In genomic region chrX:84099120-84099519, GRCh38 we compare ENCODE assay signal across 30 cellular contexts.
"Had no signal": no experiment of that assay in that cellular context is flagged by ENCODE, and none has a peak within 500 bp of the region (broad histone marks: within the 10 kb centered on the region; RNA-seq: fewer than 3 reads in every experiment).

No MANE protein-coding gene starts in this region.

- ATAC-seq: activated CD8-positive, alpha-beta T cell treated with anti-CD3 and anti-CD28 coated beads for 36 hours; activated naive CD4-positive, alpha-beta T cell treated with anti-CD3 and anti-CD28 coated beads, Interleukin-2, amount 50 U/mL, for 72 hours; activated T-cell treated with anti-CD3 and anti-CD28 coated beads, Interleukin-2, amount 50 U/mL, for 4 hours; activated T-cell treated with anti-CD3 and anti-CD28 coated beads, Interleukin-2, amount 50 U/mL, for 72 hours; activated T-helper 17 cell treated with anti-CD3 and anti-CD28 coated beads, Interleukin-2, amount 50 U/mL, for 72 hours; body of pancreas had no signal

- H3K36me3 ChIP-seq: adrenal gland, brain microvascular endothelial cell, breast epithelium had no signal

- H3K9me3 ChIP-seq: adrenal gland, body of pancreas, breast epithelium had no signal

- H3K4me1 ChIP-seq: adrenal gland, body of pancreas, breast epithelium had no signal

- DNase-seq: activated B cell treated with CpG ODN at 0.5 μM for 24 hours; activated CD4-positive, alpha-beta memory T cell treated with anti-CD3 and anti-CD28 coated beads for 36 hours; activated CD4-positive, alpha-beta T cell treated with anti-CD3 and anti-CD28 coated beads for 4 hours; activated CD4-positive, alpha-beta T cell treated with anti-CD3 and anti-CD28 coated beads, Interleukin-2, amount 10 ng/mL, durations not matched to agents 24 days and 14 days; activated CD4-positive, alpha-beta T cell treated with anti-CD3 and anti-CD28 coated beads, Interleukin-2, amount 50 U/mL, for 1 hour; activated CD4-positive, alpha-beta T cell treated with anti-CD3 and anti-CD28 coated beads, Interleukin-2, amount 50 U/mL, for 4 hours; activated CD4-positive, CD25-positive, alpha-beta regulatory T cell treated with anti-CD3 and anti-CD28 coated beads, Interleukin-2, amount 50 U/mL, for 72 hours; activated CD8-positive, alpha-beta memory T cell treated with anti-CD3 and anti-CD28 coated beads, Interleukin-2, amount 50 U/mL, for 4 hours; activated CD8-positive, alpha-beta T cell treated with anti-CD3 and anti-CD28 coated beads for 36 hours; activated effector memory CD4-positive, alpha-beta T cell treated with anti-CD3 and anti-CD28 coated beads, Interleukin-2, amount 50 U/mL, for 16 hours; activated gamma-delta T cell treated with Interleukin-2 at 50 U/mL for 16 hours; activated naive CD4-positive, alpha-beta T cell; activated naive CD4-positive, alpha-beta T cell treated with anti-CD3 and anti-CD28 coated beads for 36 hours; activated naive CD4-positive, alpha-beta T cell treated with anti-CD3 and anti-CD28 coated beads, Interleukin-2, amount 50 U/mL, for 16 hours; activated naive CD8-positive, alpha-beta T cell treated with anti-CD3 and anti-CD28 coated beads for 36 hours; activated T-cell treated with anti-CD3 and anti-CD28 coated beads for 4 hours; activated T-cell treated with anti-CD3 and anti-CD28 coated beads, Interleukin-2, amount 50 U/mL, for 1 hour; activated T-cell treated with anti-CD3 and anti-CD28 coated beads, Interleukin-2, amount 50 U/mL, for 4 hours; activated T-cell treated with anti-CD3 and anti-CD28 coated beads, Interleukin-2, amount 50 U/mL, for 72 hours; adrenal gland; amniotic stem cell; aorta; body of pancreas; brain microvascular endothelial cell; central memory CD4-positive, alpha-beta T cell; T-helper 2 cell; T-helper 9 cell had no signal

- H3K4me3 ChIP-seq: adrenal gland, body of pancreas, breast epithelium had no signal
